ENCODE assay signal across 17 cellular contexts in genomic region chr10:122852261-122852660, GRCh38. TPM values are rescaled to one million over a fixed set of nuclear protein-coding genes. Genes with fewer than 3 reads are reported as not detected.
A peak's percentile ranks its signal among the peaks of the same experiment; 100 is the strongest.
DNase-seq lines count a peak whose midpoint lies in the region; ATAC-seq and TF ChIP-seq lines count a peak whose summit lies in the region.
"Had no signal": no experiment of that assay in that cellular context is flagged by ENCODE, and none has a peak within 500 bp of the region (broad histone marks: within the 10 kb centered on the region; RNA-seq: fewer than 3 reads in every experiment).

No MANE protein-coding gene starts in this region.

- H3K36me3 ChIP-seq in MG63 (peaks cover 42% of the 10 kb centered on the region), body of pancreas (replicated peaks in 1 of 2; ENCODE audit: insufficient read depth in 1 of 2, low read depth in 2 of 2) (no peaks in the 10 kb centered on the region), mesenchymal stem cell (ENCODE audit: control insufficient read depth in 1 of 2, insufficient read depth in 2 of 2, low read depth in 1 of 2, low read length in 2 of 2) (peaks cover 0 to 12% of the 10 kb centered on the region in 2 experiments)

- H3K9ac ChIP-seq in mesenchymal stem cell (ENCODE audit: low read length): peak overlapping the region; percentile 6

- 98 to 100% methylated on average over 2 of the region's 2 CpGs for WGBS in body of pancreas, 2 donors
- 25% methylated on average over 2 of the region's 2 CpGs for WGBS in mesenchymal stem cell

- H3K4me1 ChIP-seq in body of pancreas (peaks cover 53% of the 10 kb centered on the region), mesenchymal stem cell (ENCODE audit: control insufficient read depth, insufficient read depth, low read depth, low read length) (peaks cover 20% of the 10 kb centered on the region)

- H2BK5ac ChIP-seq in mesenchymal stem cell (ENCODE audit: low read depth, low read length, poor library complexity, severe bottlenecking): no peak overlapping the region

- in situ Hi-C loops in Caki2 (cut with HindIII; ENCODE audit: low pct_unique_long_range_greater_than_20kb, low sequenced_read_pairs): no loop called here

- H3K27ac ChIP-seq in body of pancreas: peak overlapping the region in 3 of 4 donors; percentile 80 to 93 (median 88)
- H3K27ac ChIP-seq in mesenchymal stem cell (ENCODE audit: low read length, poor library complexity, severe bottlenecking): peak overlapping the region; percentile 33

- intact Hi-C loops in body of pancreas (cut with DNase I): no loop called here

- no peak overlapping the region for H4K8ac ChIP-seq in mesenchymal stem cell (ENCODE audit: low read length)

- H2AFZ ChIP-seq in mesenchymal stem cell (ENCODE audit: low read depth, low read length): no peak overlapping the region

- no peak overlapping the region for H3K18ac ChIP-seq in mesenchymal stem cell (ENCODE audit: low read depth in 1 of 2, low read length in 2 of 2)

- H2BK15ac ChIP-seq in mesenchymal stem cell (ENCODE audit: low read depth, poor library complexity, severe bottlenecking): no peak overlapping the region

- TF ChIP-seq CTCF in body of pancreas (IDR thresholded peaks at IDR 0.05): no peak

- H3K4me3 ChIP-seq in MG63: no peak overlapping the region
- no peak overlapping the region for H3K4me3 ChIP-seq in body of pancreas
- H3K4me3 ChIP-seq in mesenchymal stem cell (ENCODE audit: insufficient read depth in 1 of 2, low read depth in 1 of 2, low read length in 2 of 2): no peak overlapping the region

- H2BK12ac ChIP-seq in mesenchymal stem cell (ENCODE audit: low read length in 2 of 2): no peak overlapping the region

- no peak overlapping the region for H3K14ac ChIP-seq in mesenchymal stem cell (ENCODE audit: low read length in 2 of 2)

- no peak overlapping the region for H3K23ac ChIP-seq in mesenchymal stem cell (ENCODE audit: low read length in 2 of 2)

- H2AK5ac ChIP-seq in mesenchymal stem cell (ENCODE audit: low read length, severe bottlenecking): no peak overlapping the region

- no peaks in the 10 kb centered on the region for H3K79me1 ChIP-seq in mesenchymal stem cell (replicated peaks; ENCODE audit: low read length, poor library complexity, severe bottlenecking)

- H3K4me2 ChIP-seq in mesenchymal stem cell (ENCODE audit: low read length, poor library complexity, severe bottlenecking): no peak overlapping the region

- no peak overlapping the region for H4K91ac ChIP-seq in mesenchymal stem cell (ENCODE audit: low read length)

- H3K27me3 ChIP-seq in MG63 (no peaks in the 10 kb centered on the region), body of pancreas (no peaks in the 10 kb centered on the region), mesenchymal stem cell (ENCODE audit: control insufficient read depth in 1 of 2, insufficient read depth in 1 of 2, low read length in 2 of 2) (no peaks in the 10 kb centered on the region)

- no peak for ATAC-seq in body of pancreas
- ATAC-seq: sciatic nerve had no signal

- H3K9me3 ChIP-seq in MG63 (no peaks in the 10 kb centered on the region), body of pancreas (no peaks in the 10 kb centered on the region), mesenchymal stem cell (ENCODE audit: control insufficient read depth, low read length) (no peaks in the 10 kb centered on the region)

- no peak overlapping the region for H3K4ac ChIP-seq in mesenchymal stem cell (ENCODE audit: low read depth in 1 of 2, low read length in 2 of 2)

- TF ChIP-seq POLR2A in body of pancreas (IDR thresholded peaks at IDR 0.05): no peak

- DNase-seq in Caki2 (ENCODE audit: low read depth) (peak; percentile 39), MG63 (peak; percentile 17), body of pancreas (no peak), mesenchymal stem cell (peak; percentile 7), NCI-H345 (lab: John Stamatoyannopoulos, UW) (no peak), AG08395 (ENCODE audit: low spot score) (no peak)
- no peak for DNase-seq in activated CD4-positive, alpha-beta T cell treated with anti-CD3 and anti-CD28 coated beads, Interleukin-2, amount 50 U/mL, for 1 hour
- DNase-seq in activated naive CD4-positive, alpha-beta T cell treated with Interleukin-2 at 50 U/mL for 16 hours: no peak
- DNase-seq: activated CD4-positive, alpha-beta memory T cell treated with anti-CD3 and anti-CD28 coated beads for 36 hours; activated T-cell treated with anti-CD3 and anti-CD28 coated beads, Interleukin-2, amount 50 U/mL, for 48 hours; caudate nucleus; effector CD4-positive, alpha-beta T cell; NCI-H187; NCI-H446 treated with DMSO at 0.1 percent for 48 hours; nucleus accumbens; stimulated activated CD4-positive, alpha-beta T cell treated with anti-CD3 and anti-CD28 coated beads, Interleukin-4, amount 100 ng/mL, for 1 hour had no signal

- no peak overlapping the region for H2BK120ac ChIP-seq in mesenchymal stem cell (ENCODE audit: low read depth, low read length)

RNA-seq across cellular contexts. Expression of gene CUZD1, which starts 6.6 kb away (rescaled TPM):
- 2.5 TPM in 1 of 2 replicates, not detected in the other for total RNA-seq in Caki2 (2014; rRNA removed; shearing (Covaris generic); ENCODE audit: low replicate concordance)
- total RNA-seq in MG63 (2014; rRNA removed; shearing (Covaris generic); ENCODE audit: low replicate concordance): 0.13 TPM in 1 of 2 replicates, not detected in the other
- total RNA-seq in body of pancreas: 100 to 1,000 TPM; 225 to 837 TPM
- polyA plus RNA-seq in mesenchymal stem cell (2013, experiment 1 of 2): not detected
- polyA plus RNA-seq in mesenchymal stem cell (2013, experiment 2 of 2): not detected

RNA-seq across cellular contexts. Expression of gene FAM24B, which starts 27.1 kb away (rescaled TPM):
- total RNA-seq in Caki2 (2014; rRNA removed; shearing (Covaris generic); ENCODE audit: low replicate concordance): 0.64 and 2.5 TPM in 2 replicates
- total RNA-seq in MG63 (2014; rRNA removed; shearing (Covaris generic); ENCODE audit: low replicate concordance): 0.72 TPM in 1 of 2 replicates, not detected in the other
- total RNA-seq in body of pancreas: 1 to 10 TPM; 4.3 to 7.0 TPM
- polyA plus RNA-seq in mesenchymal stem cell (2013, experiment 1 of 2): 0.10 TPM
- polyA plus RNA-seq in mesenchymal stem cell (2013, experiment 2 of 2): 0.12 TPM

RNA-seq across cellular contexts. Expression of gene FAM24A, which starts 58.1 kb away (rescaled TPM):
- total RNA-seq in Caki2 (2014; rRNA removed; shearing (Covaris generic); ENCODE audit: low replicate concordance): not detected in 2 replicates
- total RNA-seq in MG63 (2014; rRNA removed; shearing (Covaris generic); ENCODE audit: low replicate concordance): not detected in 2 replicates
- not detected for total RNA-seq in body of pancreas
- not detected for polyA plus RNA-seq in mesenchymal stem cell (2013, experiment 1 of 2)
- polyA plus RNA-seq in mesenchymal stem cell (2013, experiment 2 of 2): not detected
- total RNA-seq: activated CD4-positive, alpha-beta memory T cell treated with anti-CD3 and anti-CD28 coated beads for 36 hours; sciatic nerve had no signal

Comparison
In these comparisons a context has a peak if more than half of its experiments do, and no peak if none do; other contexts are left out.
1. DNase-seq: peak in Caki2 (single experiment), MG63 (single experiment) and mesenchymal stem cell (single experiment); none in body of pancreas (0 of 4), activated CD4-positive, alpha-beta T cell treated with anti-CD3 and anti-CD28 coated beads, Interleukin-2, amount 50 U/mL, for 1 hour (single experiment), NCI-H345 (single experiment), activated naive CD4-positive, alpha-beta T cell treated with Interleukin-2 at 50 U/mL for 16 hours (single experiment) and AG08395 (single experiment).
2. RNA of gene CUZD1, which starts 6.6 kb away (total RNA-seq): 225 to 837 TPM in body of pancreas; 2.5 TPM in Caki2 and 0.13 TPM in MG63; every median in the first group is over 10 times any median in the second.